In genomic region chr4:113293673-113294072, GRCh38 we compare ENCODE assay signal across 11 cellular contexts.
DNase-seq lines count a peak whose midpoint lies in the region; ATAC-seq, FAIRE-seq and TF ChIP-seq lines count a peak whose summit lies in the region.
"Had no signal": no experiment of that assay in that cellular context is flagged by ENCODE, and none has a peak within 500 bp of the region (broad histone marks: within the 10 kb centered on the region; RNA-seq: fewer than 3 reads in every experiment).

No MANE protein-coding gene starts in this region.

- no peaks in the 10 kb centered on the region for H3K9me3 ChIP-seq in colonic mucosa
- H3K9me3 ChIP-seq in kidney (ENCODE audit: control insufficient read depth in 1 of 2, low read length in 2 of 2): no peaks in the 10 kb centered on the region
- no peaks in the 10 kb centered on the region for H3K9me3 ChIP-seq in HAP-1
- H3K9me3 ChIP-seq: SJSA1 had no signal

- H3K4me1 ChIP-seq in colonic mucosa: no peaks in the 10 kb centered on the region
- peaks cover 5% of the 10 kb centered on the region in 2 donors for H3K4me1 ChIP-seq in kidney (ENCODE audit: control insufficient read depth in 1 of 2, insufficient read depth in 1 of 2, low read depth in 1 of 2, low read length in 2 of 2)
- H3K4me1 ChIP-seq in HAP-1: peaks cover 18% of the 10 kb centered on the region
- H3K4me1 ChIP-seq: SJSA1 had no signal

- FAIRE-seq in kidney (lab: Jason Lieb, UNC): no peak

- no peak for ATAC-seq in HG02884 (IDR thresholded peaks at IDR 0.05; ENCODE audit: unreplicated experiment)

- H3K4me3 ChIP-seq in H7 (ENCODE audit: insufficient read depth, low read depth, low read length) (no peak overlapping the region), colonic mucosa (peak overlapping the region; percentile 8), kidney (ENCODE audit: low read length in 2 of 2) (peak overlapping the region in 1 of 2 donors; percentile 35), HAP-1 (no peak overlapping the region)
- H3K4me3 ChIP-seq: SJSA1 had no signal

- DNase-seq in H7: peak; percentile 24
- DNase-seq in colonic mucosa: no peak
- no peak for DNase-seq in kidney
- no peak for DNase-seq in HAP-1 (ENCODE audit: low spot score in 2 of 2)
- DNase-seq in activated T-cell treated with anti-CD3 and anti-CD28 coated beads, Interleukin-2, amount 50 U/mL, for 1 hour: no peak
- DNase-seq in HCEC 1CT: no peak
- DNase-seq: activated CD4-positive, CD25-positive, alpha-beta regulatory T cell; COR-L47 had no signal

- intact Hi-C loops in colonic mucosa (cut with DNase I) (no loop called here), kidney (cut with DNase I) (no loop called here)

- no peak overlapping the region for H3K9ac ChIP-seq in colonic mucosa (ENCODE audit: low read depth in 2 of 2, low read length in 2 of 2)
- H3K9ac ChIP-seq in kidney (ENCODE audit: low read length in 2 of 2): no peak overlapping the region

- peak overlapping the region; percentile 24 for H3K27ac ChIP-seq in colonic mucosa
- H3K27ac ChIP-seq in kidney (ENCODE audit: low read depth in 2 of 2, low read length in 2 of 2): no peak overlapping the region
- peak overlapping the region; percentile 86 for H3K27ac ChIP-seq in temporal lobe (ENCODE audit: low read depth, low read length)
- H3K27ac ChIP-seq: SJSA1 had no signal

- in situ Hi-C loops in HAP-1 (cut with MboI; ENCODE audit: low sequenced_read_pairs): no loop called here

- no peaks in the 10 kb centered on the region; the same call in 1 of the 2 replicates for H3K36me3 ChIP-seq in H7 (replicated peaks; ENCODE audit: control insufficient read depth, insufficient read depth, low read length)
- H3K36me3 ChIP-seq in colonic mucosa: no peaks in the 10 kb centered on the region
- H3K36me3 ChIP-seq in kidney (ENCODE audit: control insufficient read depth in 1 of 2, insufficient read depth in 2 of 2, low read length in 2 of 2): no peaks in the 10 kb centered on the region
- no peaks in the 10 kb centered on the region; the same call in 1 of the 2 replicates for H3K36me3 ChIP-seq in HAP-1 (replicated peaks)
- H3K36me3 ChIP-seq: SJSA1 had no signal

- TF ChIP-seq CTCF in colonic mucosa (IDR thresholded peaks at IDR 0.05) (no peak), kidney (IDR thresholded peaks at IDR 0.05; ENCODE audit: borderline replicate concordance, extremely low read depth, insufficient read depth) (peak; percentile 31)

- H3K27me3 ChIP-seq in H7 (ENCODE audit: control insufficient read depth, insufficient read depth, low read length) (no peaks in the 10 kb centered on the region), colonic mucosa (no peaks in the 10 kb centered on the region), HAP-1 (ENCODE audit: low read depth) (no peaks in the 10 kb centered on the region)
- H3K27me3 ChIP-seq: SJSA1 had no signal

Comparison
In these comparisons a context has a peak if more than half of its experiments do, and no peak if none do; other contexts are left out.
1. H3K27ac ChIP-seq: peak in colonic mucosa (single experiment) and temporal lobe (single experiment); none in kidney (0 of 2).